Comparison of ENCODE assay signal across 12 cellular contexts in the genomic region with DNA sequence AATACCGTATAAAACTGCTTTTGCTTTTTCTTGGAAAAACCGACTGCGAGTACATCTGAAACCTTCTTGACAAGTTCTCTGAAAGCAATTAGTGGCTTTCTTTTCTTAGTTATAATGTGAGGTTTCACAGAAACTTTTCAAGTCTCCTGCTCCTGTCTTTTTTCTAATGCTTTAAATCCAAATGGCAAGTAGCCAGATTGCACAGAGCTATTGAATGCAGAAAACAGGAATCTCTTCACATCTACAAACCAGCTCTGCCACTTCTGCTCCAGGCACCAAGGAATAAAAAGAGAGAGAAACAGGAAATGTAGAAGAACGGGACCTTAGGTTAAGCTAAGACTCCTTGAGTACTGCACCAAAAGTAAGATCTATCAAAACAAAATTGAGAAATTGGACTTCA.
A peak's percentile ranks its signal among the peaks of the same experiment; 100 is the strongest.
DNase-seq lines count a peak whose midpoint lies in the region; ATAC-seq and TF ChIP-seq lines count a peak whose summit lies in the region.
"Had no signal": no experiment of that assay in that cellular context is flagged by ENCODE, and none has a peak within 500 bp of the region (broad histone marks: within the 10 kb centered on the region; RNA-seq: fewer than 3 reads in every experiment).

No MANE protein-coding gene starts in this region.

- no peaks in the 10 kb centered on the region for H3F3A ChIP-seq in PC-3 (ENCODE audit: low read length, unreplicated experiment)

- H3K36me3 Mint-ChIP-seq in stimulated activated memory B cell treated with anti-CD40 and anti-IgM and Interleukin-4, amounts not matched to agents 10 μg/mL and 1 μg/mL and 100 μg/mL, for 72 hours: no peaks in the 10 kb centered on the region

- H3K4me1 ChIP-seq in PC-3 (ENCODE audit: insufficient read depth, low read length) (peaks cover 18% of the 10 kb centered on the region), foreskin keratinocyte (peaks cover 9% of the 10 kb centered on the region)

- POLR2A ChIA-PET in PC-3 (lab: Charles Lee; ENCODE audit: unreplicated experiment): interaction anchor here (0.5 to 0.6 kb wide), 2 partner anchors 247 to 1400 kb away, joined by 3 to 5 read pairs; no protein-coding TSS in a partner anchor

- intact Hi-C loops in PC-3 (cut with micrococcal nuclease): no loop called here

- peaks cover 14% of the 10 kb centered on the region for H3K27me3 Mint-ChIP-seq in stimulated activated memory B cell treated with anti-CD40 and anti-IgM and Interleukin-4, amounts not matched to agents 10 μg/mL and 1 μg/mL and 100 μg/mL, for 72 hours

- H4K20me1 ChIP-seq in PC-3 (ENCODE audit: low read length): no peaks in the 10 kb centered on the region

- H3K9me2 ChIP-seq in PC-3 (replicated peaks; ENCODE audit: low read length): no peaks in the 10 kb centered on the region

- no peak for TF ChIP-seq CTCF in PC-3 (conservative IDR thresholded peaks at IDR 0.05; ENCODE audit: low read depth, low read length)
- no peak for TF ChIP-seq CTCF in foreskin keratinocyte (conservative IDR thresholded peaks at IDR 0.05)
- TF ChIP-seq CTCF in WERI-Rb-1 (IDR thresholded peaks at IDR 0.05; ENCODE audit: low read depth, low read length): no peak

- H3K36me3 ChIP-seq in PC-3 (ENCODE audit: low read depth, low read length) (no peaks in the 10 kb centered on the region), WERI-Rb-1 (no peaks in the 10 kb centered on the region)

- no peaks in the 10 kb centered on the region for H3K4me1 Mint-ChIP-seq in stimulated activated memory B cell treated with anti-CD40 and anti-IgM and Interleukin-4, amounts not matched to agents 10 μg/mL and 1 μg/mL and 100 μg/mL, for 72 hours

- H3K4me2 ChIP-seq in PC-3 (ENCODE audit: low read length): peak overlapping the region; percentile 41; the same call in 1 of the 2 replicates
- H3K4me2 ChIP-seq: PC-9 had no signal

- no peaks in the 10 kb centered on the region for H3K9me3 ChIP-seq in PC-3 (ENCODE audit: low read length)
- no peaks in the 10 kb centered on the region for H3K9me3 ChIP-seq in WERI-Rb-1 (ENCODE audit: severe bottlenecking)

- ATAC-seq in GM18868 (IDR thresholded peaks at IDR 0.05; ENCODE audit: unreplicated experiment): peak; percentile 69
- ATAC-seq in HG02642 (IDR thresholded peaks at IDR 0.05; ENCODE audit: poor library complexity, unreplicated experiment): peak; percentile 51
- ATAC-seq in PC-3: peak; percentile 59; the same call in 1 of the 2 replicates
- peak; percentile 24 for ATAC-seq in foreskin keratinocyte
- no peak for ATAC-seq in stimulated activated memory B cell treated with anti-CD40 and anti-IgM and Interleukin-4, amounts not matched to agents 10 μg/mL and 1 μg/mL and 100 μg/mL, for 72 hours

- no peak overlapping the region for H3K27ac Mint-ChIP-seq in stimulated activated memory B cell treated with anti-CD40 and anti-IgM and Interleukin-4, amounts not matched to agents 10 μg/mL and 1 μg/mL and 100 μg/mL, for 72 hours

- BruUV-seq in PC-3 (replicated peaks; lab: Mats Ljungman, UMichigan): no TSS peak

- no peaks in the 10 kb centered on the region for H3K27me3 ChIP-seq in PC-3 (ENCODE audit: low read length)
- H3K27me3 ChIP-seq in foreskin keratinocyte: no peaks in the 10 kb centered on the region
- no peaks in the 10 kb centered on the region for H3K27me3 ChIP-seq in WERI-Rb-1 (ENCODE audit: insufficient read depth, low read depth, severe bottlenecking)

- no peak overlapping the region for H3K4me3 ChIP-seq in PC-3 (ENCODE audit: low read length)
- no peak overlapping the region for H3K4me3 ChIP-seq in WERI-Rb-1 (ENCODE audit: low read depth, low read length)
- H3K4me3 ChIP-seq: lung, PC-9 had no signal

- no peaks in the 10 kb centered on the region for H3K9me3 Mint-ChIP-seq in stimulated activated memory B cell treated with anti-CD40 and anti-IgM and Interleukin-4, amounts not matched to agents 10 μg/mL and 1 μg/mL and 100 μg/mL, for 72 hours

- no peak overlapping the region for H2AFZ ChIP-seq in PC-3 (ENCODE audit: low read length)
- H2AFZ ChIP-seq: PC-9 had no signal

- DNase-seq in PC-3 (peak; percentile 59), foreskin keratinocyte (peak in 1 of 2 donors; percentile 49), WERI-Rb-1 (no peak)
- no peak for DNase-seq in stimulated activated CD4-positive, alpha-beta T cell treated with anti-CD3 and anti-CD28 coated beads, Interleukin-4, amount 100 ng/mL, for 24 hours
- DNase-seq: foreskin fibroblast; NCI-H187 treated with DMSO at 0.1 percent for 48 hours; stimulated activated CD4-positive, alpha-beta T cell treated with anti-CD3 and anti-CD28 coated beads, Interleukin-4, amount 100 ng/mL, for 4 hours had no signal

- H3K27ac ChIP-seq in PC-3 (ENCODE audit: low read length) (no peak overlapping the region), foreskin keratinocyte (no peak overlapping the region), WERI-Rb-1 (no peak overlapping the region)
- H3K27ac ChIP-seq: PC-9 had no signal

- CTCF ChIA-PET in PC-3 (lab: Charles Lee): no interaction called here

- no peak overlapping the region for H3K4me3 Mint-ChIP-seq in stimulated activated memory B cell treated with anti-CD40 and anti-IgM and Interleukin-4, amounts not matched to agents 10 μg/mL and 1 μg/mL and 100 μg/mL, for 72 hours

- H3K9ac ChIP-seq in PC-3 (ENCODE audit: low read length): no peak overlapping the region

- H3K79me2 ChIP-seq in PC-3 (ENCODE audit: low read length): no peaks in the 10 kb centered on the region
